1 cellular context compared by ENCODE assay signal in the genomic region with DNA sequence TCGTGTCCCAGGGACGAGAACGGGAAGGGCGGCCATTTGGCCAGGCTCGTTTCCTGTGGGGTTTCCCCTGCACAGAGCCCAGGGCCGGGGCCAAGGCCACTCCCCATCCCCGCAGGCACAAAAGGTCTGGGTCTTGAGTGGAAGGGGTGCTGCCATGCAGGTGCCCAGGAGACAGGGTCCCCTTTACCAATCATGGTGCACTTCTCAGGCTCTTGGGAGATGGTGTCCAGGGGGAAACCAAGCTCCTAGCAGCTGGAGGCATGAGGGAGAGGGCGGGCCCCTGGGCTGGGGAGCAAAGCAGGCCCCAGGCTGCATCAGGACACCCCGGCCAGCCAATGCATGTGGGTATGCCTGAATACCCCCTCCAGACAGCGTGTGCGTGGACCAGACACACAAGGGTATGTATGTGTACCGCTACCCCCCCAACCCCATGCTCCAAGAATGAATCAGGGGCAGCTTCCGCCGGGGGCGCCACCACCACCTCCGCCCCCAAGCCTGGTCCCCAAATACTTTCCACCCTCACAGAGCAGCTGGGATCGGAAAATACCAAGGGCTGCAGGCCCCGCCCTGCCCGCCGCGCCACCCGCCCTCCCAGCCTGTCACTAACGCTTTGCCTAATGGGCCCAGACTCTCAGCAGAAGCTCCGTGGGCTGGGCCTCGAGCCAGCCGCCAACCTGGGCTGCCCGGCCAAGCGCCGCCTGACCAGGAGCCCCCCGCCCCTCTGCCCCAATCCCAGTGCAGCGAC.
A peak's percentile ranks its signal among the peaks of the same experiment; 100 is the strongest.
TF ChIP-seq lines count a peak whose summit lies in the region.

No MANE protein-coding gene starts in this region.

TF ChIP-seq in GM12878, 131 proteins besides CTCF, POLR2A, EP300 and RAD21 (continued from another document and continues in another):
- TF ChIP-seq, protein P1, sequence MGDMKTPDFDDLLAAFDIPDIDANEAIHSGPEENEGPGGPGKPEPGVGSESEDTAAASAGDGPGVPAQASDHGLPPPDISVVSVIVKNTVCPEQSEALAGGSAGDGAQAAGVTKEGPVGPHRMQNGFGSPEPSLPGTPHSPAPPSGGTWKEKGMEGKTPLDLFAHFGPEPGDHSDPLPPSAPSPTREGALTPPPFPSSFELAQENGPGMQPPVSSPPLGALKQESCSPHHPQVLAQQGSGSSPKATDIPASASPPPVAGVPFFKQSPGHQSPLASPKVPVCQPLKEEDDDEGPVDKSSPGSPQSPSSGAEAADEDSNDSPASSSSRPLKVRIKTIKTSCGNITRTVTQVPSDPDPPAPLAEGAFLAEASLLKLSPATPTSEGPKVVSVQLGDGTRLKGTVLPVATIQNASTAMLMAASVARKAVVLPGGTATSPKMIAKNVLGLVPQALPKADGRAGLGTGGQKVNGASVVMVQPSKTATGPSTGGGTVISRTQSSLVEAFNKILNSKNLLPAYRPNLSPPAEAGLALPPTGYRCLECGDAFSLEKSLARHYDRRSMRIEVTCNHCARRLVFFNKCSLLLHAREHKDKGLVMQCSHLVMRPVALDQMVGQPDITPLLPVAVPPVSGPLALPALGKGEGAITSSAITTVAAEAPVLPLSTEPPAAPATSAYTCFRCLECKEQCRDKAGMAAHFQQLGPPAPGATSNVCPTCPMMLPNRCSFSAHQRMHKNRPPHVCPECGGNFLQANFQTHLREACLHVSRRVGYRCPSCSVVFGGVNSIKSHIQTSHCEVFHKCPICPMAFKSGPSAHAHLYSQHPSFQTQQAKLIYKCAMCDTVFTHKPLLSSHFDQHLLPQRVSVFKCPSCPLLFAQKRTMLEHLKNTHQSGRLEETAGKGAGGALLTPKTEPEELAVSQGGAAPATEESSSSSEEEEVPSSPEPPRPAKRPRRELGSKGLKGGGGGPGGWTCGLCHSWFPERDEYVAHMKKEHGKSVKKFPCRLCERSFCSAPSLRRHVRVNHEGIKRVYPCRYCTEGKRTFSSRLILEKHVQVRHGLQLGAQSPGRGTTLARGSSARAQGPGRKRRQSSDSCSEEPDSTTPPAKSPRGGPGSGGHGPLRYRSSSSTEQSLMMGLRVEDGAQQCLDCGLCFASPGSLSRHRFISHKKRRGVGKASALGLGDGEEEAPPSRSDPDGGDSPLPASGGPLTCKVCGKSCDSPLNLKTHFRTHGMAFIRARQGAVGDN (IDR thresholded peaks at IDR 0.05): peak; percentile 33; the same call in 1 of the 2 replicates
- TF ChIP-seq, protein P2, sequence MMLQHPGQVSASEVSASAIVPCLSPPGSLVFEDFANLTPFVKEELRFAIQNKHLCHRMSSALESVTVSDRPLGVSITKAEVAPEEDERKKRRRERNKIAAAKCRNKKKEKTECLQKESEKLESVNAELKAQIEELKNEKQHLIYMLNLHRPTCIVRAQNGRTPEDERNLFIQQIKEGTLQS (IDR thresholded peaks at IDR 0.05; ENCODE audit: borderline replicate concordance, extremely low read depth, low read depth, low read length): no peak
- TF ChIP-seq IRF4 (IDR thresholded peaks at IDR 0.05; ENCODE audit: low read depth, low read length) (0 out of 2 replicates have a peak, but pooled peaks have one; percentile 39), SMARCA5 (IDR thresholded peaks at IDR 0.05) (peak; percentile 53; the same call in 1 of the 2 replicates), EGR1 (IDR thresholded peaks at IDR 0.05; ENCODE audit: borderline replicate concordance in 1 of 2, low read depth in 2 of 2, low read length in 2 of 2) (peak in 1 of 2 experiments; percentile 75; a peak in 1 of 3 replicates), RCOR1 (conservative IDR thresholded peaks at IDR 0.05; ENCODE audit: low read depth, low read length) (0 out of 2 replicates have a peak, but pooled peaks have one; percentile 13), TCF3 (IDR thresholded peaks at IDR 0.05; ENCODE audit: borderline replicate concordance, insufficient read depth, low read depth, low read length) (peak; percentile 38; the same call in 1 of the 2 replicates), SMAD1 (IDR thresholded peaks at IDR 0.05; ENCODE audit: low read depth, partially characterized antibody) (peak; percentile 60), PML (IDR thresholded peaks at IDR 0.05; ENCODE audit: low read length) (peak; percentile 57; the same call in 1 of the 2 replicates), TAF1 (IDR thresholded peaks at IDR 0.05; ENCODE audit: borderline replicate concordance, low read depth, low read length) (peak; percentile 42; the same call in 1 of the 2 replicates), NBN (IDR thresholded peaks at IDR 0.05) (peak; percentile 45; the same call in 1 of the 2 replicates), NR2C2 (IDR thresholded peaks at IDR 0.05; ENCODE audit: borderline replicate concordance, control insufficient read depth, insufficient read length, low read depth) (no peak), YY1 (IDR thresholded peaks at IDR 0.05; ENCODE audit: low read depth, low read length) (peak; percentile 95), ZNF274 (IDR thresholded peaks at IDR 0.05; ENCODE audit: insufficient read depth, insufficient read length) (no peak), NFYA (IDR thresholded peaks at IDR 0.05; ENCODE audit: borderline replicate concordance, low read depth, low read length) (no peak), POLR2AphosphoS2 (IDR thresholded peaks at IDR 0.05; ENCODE audit: low read depth, low read length) (peak; percentile 87), IKZF1 (conservative IDR thresholded peaks at IDR 0.05) (peak; percentile 83), CBFB (IDR thresholded peaks at IDR 0.05; ENCODE audit: low read depth) (peak; percentile 45; the same call in 1 of the 2 replicates), POU2F2 (IDR thresholded peaks at IDR 0.05; ENCODE audit: borderline replicate concordance, low read depth, low read length) (no peak), ETV6 (conservative IDR thresholded peaks at IDR 0.05 in 1 of 2, IDR thresholded peaks at IDR 0.05 in 1 of 2; ENCODE audit: borderline replicate concordance in 1 of 2, low read depth in 1 of 2) (peak in 1 of 2 experiments; percentile 90; a peak in 2 of 4 replicates), FOXK2 (IDR thresholded peaks at IDR 0.05) (no peak), BRCA1 (IDR thresholded peaks at IDR 0.05; ENCODE audit: low read depth, low read length) (no peak), SIN3A (IDR thresholded peaks at IDR 0.05; ENCODE audit: low read depth, low read length) (peak; percentile 39; the same call in 1 of the 2 replicates), BACH1 (IDR thresholded peaks at IDR 0.05; ENCODE audit: borderline replicate concordance) (peak; percentile 13; the same call in 1 of the 2 replicates), IKZF2 (IDR thresholded peaks at IDR 0.05) (peak; percentile 88 to 90), MTA2 (IDR thresholded peaks at IDR 0.05; ENCODE audit: low read depth) (0 out of 2 replicates have a peak, but pooled peaks have one; percentile 35), SREBF1 (IDR thresholded peaks at IDR 0.05; ENCODE audit: low read length) (peak; percentile 26; the same call in 1 of the 2 replicates)
- TF ChIP-seq, protein P3, sequence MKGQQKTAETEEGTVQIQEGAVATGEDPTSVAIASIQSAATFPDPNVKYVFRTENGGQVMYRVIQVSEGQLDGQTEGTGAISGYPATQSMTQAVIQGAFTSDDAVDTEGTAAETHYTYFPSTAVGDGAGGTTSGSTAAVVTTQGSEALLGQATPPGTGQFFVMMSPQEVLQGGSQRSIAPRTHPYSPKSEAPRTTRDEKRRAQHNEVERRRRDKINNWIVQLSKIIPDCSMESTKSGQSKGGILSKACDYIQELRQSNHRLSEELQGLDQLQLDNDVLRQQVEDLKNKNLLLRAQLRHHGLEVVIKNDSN (IDR thresholded peaks at IDR 0.05; ENCODE audit: borderline replicate concordance, extremely low read length, insufficient read depth, low read depth, low read length): no peak
- TF ChIP-seq, protein P4, sequence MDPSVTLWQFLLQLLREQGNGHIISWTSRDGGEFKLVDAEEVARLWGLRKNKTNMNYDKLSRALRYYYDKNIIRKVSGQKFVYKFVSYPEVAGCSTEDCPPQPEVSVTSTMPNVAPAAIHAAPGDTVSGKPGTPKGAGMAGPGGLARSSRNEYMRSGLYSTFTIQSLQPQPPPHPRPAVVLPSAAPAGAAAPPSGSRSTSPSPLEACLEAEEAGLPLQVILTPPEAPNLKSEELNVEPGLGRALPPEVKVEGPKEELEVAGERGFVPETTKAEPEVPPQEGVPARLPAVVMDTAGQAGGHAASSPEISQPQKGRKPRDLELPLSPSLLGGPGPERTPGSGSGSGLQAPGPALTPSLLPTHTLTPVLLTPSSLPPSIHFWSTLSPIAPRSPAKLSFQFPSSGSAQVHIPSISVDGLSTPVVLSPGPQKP (IDR thresholded peaks at IDR 0.05; ENCODE audit: low read depth, low read length): peak; percentile 12; the same call in 1 of the 2 replicates
- TF ChIP-seq, protein P5, sequence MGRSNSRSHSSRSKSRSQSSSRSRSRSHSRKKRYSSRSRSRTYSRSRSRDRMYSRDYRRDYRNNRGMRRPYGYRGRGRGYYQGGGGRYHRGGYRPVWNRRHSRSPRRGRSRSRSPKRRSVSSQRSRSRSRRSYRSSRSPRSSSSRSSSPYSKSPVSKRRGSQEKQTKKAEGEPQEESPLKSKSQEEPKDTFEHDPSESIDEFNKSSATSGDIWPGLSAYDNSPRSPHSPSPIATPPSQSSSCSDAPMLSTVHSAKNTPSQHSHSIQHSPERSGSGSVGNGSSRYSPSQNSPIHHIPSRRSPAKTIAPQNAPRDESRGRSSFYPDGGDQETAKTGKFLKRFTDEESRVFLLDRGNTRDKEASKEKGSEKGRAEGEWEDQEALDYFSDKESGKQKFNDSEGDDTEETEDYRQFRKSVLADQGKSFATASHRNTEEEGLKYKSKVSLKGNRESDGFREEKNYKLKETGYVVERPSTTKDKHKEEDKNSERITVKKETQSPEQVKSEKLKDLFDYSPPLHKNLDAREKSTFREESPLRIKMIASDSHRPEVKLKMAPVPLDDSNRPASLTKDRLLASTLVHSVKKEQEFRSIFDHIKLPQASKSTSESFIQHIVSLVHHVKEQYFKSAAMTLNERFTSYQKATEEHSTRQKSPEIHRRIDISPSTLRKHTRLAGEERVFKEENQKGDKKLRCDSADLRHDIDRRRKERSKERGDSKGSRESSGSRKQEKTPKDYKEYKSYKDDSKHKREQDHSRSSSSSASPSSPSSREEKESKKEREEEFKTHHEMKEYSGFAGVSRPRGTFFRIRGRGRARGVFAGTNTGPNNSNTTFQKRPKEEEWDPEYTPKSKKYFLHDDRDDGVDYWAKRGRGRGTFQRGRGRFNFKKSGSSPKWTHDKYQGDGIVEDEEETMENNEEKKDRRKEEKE (IDR thresholded peaks at IDR 0.05): no peak; the same call in 1 of the 2 replicates
- TF ChIP-seq, protein P6, sequence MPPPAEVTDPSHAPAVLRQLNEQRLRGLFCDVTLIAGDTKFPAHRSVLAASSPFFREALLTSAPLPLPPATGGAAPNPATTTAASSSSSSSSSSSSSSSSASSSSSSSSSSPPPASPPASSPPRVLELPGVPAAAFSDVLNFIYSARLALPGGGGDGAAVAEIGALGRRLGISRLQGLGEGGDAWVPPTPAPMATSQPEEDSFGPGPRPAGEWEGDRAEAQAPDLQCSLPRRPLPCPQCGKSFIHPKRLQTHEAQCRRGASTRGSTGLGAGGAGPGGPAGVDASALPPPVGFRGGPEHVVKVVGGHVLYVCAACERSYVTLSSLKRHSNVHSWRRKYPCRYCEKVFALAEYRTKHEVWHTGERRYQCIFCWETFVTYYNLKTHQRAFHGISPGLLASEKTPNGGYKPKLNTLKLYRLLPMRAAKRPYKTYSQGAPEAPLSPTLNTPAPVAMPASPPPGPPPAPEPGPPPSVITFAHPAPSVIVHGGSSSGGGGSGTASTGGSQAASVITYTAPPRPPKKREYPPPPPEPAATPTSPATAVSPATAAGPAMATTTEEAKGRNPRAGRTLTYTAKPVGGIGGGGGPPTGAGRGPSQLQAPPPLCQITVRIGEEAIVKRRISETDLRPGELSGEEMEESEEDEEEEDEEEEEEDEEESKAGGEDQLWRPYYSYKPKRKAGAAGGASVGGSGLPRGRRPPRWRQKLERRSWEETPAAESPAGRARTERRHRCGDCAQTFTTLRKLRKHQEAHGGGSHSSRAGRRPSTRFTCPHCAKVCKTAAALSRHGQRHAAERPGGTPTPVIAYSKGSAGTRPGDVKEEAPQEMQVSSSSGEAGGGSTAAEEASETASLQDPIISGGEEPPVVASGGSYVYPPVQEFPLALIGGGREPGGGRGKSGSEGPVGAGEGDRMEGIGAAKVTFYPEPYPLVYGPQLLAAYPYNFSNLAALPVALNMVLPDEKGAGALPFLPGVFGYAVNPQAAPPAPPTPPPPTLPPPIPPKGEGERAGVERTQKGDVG (CRISPR knock-in tag; IDR thresholded peaks at IDR 0.05): no peak
- TF ChIP-seq, protein P7, sequence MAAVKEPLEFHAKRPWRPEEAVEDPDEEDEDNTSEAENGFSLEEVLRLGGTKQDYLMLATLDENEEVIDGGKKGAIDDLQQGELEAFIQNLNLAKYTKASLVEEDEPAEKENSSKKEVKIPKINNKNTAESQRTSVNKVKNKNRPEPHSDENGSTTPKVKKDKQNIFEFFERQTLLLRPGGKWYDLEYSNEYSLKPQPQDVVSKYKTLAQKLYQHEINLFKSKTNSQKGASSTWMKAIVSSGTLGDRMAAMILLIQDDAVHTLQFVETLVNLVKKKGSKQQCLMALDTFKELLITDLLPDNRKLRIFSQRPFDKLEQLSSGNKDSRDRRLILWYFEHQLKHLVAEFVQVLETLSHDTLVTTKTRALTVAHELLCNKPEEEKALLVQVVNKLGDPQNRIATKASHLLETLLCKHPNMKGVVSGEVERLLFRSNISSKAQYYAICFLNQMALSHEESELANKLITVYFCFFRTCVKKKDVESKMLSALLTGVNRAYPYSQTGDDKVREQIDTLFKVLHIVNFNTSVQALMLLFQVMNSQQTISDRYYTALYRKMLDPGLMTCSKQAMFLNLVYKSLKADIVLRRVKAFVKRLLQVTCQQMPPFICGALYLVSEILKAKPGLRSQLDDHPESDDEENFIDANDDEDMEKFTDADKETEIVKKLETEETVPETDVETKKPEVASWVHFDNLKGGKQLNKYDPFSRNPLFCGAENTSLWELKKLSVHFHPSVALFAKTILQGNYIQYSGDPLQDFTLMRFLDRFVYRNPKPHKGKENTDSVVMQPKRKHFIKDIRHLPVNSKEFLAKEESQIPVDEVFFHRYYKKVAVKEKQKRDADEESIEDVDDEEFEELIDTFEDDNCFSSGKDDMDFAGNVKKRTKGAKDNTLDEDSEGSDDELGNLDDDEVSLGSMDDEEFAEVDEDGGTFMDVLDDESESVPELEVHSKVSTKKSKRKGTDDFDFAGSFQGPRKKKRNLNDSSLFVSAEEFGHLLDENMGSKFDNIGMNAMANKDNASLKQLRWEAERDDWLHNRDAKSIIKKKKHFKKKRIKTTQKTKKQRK (IDR thresholded peaks at IDR 0.05; ENCODE audit: low read depth, low read length): no peak
- TF ChIP-seq, protein P8, sequence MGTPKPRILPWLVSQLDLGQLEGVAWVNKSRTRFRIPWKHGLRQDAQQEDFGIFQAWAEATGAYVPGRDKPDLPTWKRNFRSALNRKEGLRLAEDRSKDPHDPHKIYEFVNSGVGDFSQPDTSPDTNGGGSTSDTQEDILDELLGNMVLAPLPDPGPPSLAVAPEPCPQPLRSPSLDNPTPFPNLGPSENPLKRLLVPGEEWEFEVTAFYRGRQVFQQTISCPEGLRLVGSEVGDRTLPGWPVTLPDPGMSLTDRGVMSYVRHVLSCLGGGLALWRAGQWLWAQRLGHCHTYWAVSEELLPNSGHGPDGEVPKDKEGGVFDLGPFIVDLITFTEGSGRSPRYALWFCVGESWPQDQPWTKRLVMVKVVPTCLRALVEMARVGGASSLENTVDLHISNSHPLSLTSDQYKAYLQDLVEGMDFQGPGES (IDR thresholded peaks at IDR 0.05): no peak
